ENCODE assay signal across 14 cellular contexts in the genomic region with DNA sequence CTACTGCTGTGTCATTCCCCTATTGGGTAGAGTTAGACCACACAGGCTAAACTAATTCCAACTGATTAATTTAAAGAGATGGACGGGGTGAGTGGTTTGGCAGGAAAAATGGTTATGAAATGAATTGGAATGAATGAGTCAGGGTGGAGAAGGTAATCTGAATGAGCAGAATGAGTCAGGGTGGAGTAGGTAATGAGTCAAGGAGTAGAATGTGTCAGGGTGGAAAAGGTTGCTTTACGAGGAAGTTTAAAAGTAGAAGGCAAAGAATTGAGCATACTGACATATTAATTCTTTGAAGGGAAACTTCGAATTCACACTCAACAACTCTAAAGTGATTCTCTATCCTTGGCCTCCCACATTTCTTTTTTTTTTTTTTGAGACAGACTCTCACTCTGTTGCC. TPM values are rescaled to one million over a fixed set of nuclear protein-coding genes. Genes with fewer than 3 reads are reported as not detected.
A peak's percentile ranks its signal among the peaks of the same experiment; 100 is the strongest.
DNase-seq lines count a peak whose midpoint lies in the region; ATAC-seq and TF ChIP-seq lines count a peak whose summit lies in the region.
"Had no signal": no experiment of that assay in that cellular context is flagged by ENCODE, and none has a peak within 500 bp of the region (broad histone marks: within the 10 kb centered on the region; RNA-seq: fewer than 3 reads in every experiment).

No MANE protein-coding gene starts in this region.

- H3K36me3 Mint-ChIP-seq in activated CD4-positive, alpha-beta T cell treated with anti-CD3 and anti-CD28 coated beads, Interleukin-2, amount 10 ng/mL, durations not matched to agents 24 days and 14 days (ENCODE audit: low read depth): peaks cover 1% of the 10 kb centered on the region
- H3K36me3 Mint-ChIP-seq in stimulated activated naive B cell treated with anti-CD40 and anti-IgM and Interleukin-4, amounts not matched to agents 10 μg/mL and 1 μg/mL and 100 μg/mL, for 72 hours: peaks cover 8 to 17% of the 10 kb centered on the region in 2 donors

- peak overlapping the region; percentile 65 for H3K27ac Mint-ChIP-seq in activated CD4-positive, alpha-beta T cell treated with anti-CD3 and anti-CD28 coated beads, Interleukin-2, amount 10 ng/mL, durations not matched to agents 24 days and 14 days
- no peak overlapping the region for H3K27ac Mint-ChIP-seq in stimulated activated naive B cell treated with anti-CD40 and anti-IgM and Interleukin-4, amounts not matched to agents 10 μg/mL and 1 μg/mL and 100 μg/mL, for 72 hours
- H3K27ac Mint-ChIP-seq: GM23338 had no signal

- no peak for ATAC-seq in Panc1
- ATAC-seq in stimulated activated naive B cell treated with anti-CD40 and anti-IgM and Interleukin-4, amounts not matched to agents 10 μg/mL and 1 μg/mL and 100 μg/mL, for 72 hours (replicated peaks): peak; percentile 29 to 57
- ATAC-seq: GM23338 had no signal

- H3K27me3 Mint-ChIP-seq in activated CD4-positive, alpha-beta T cell treated with anti-CD3 and anti-CD28 coated beads, Interleukin-2, amount 10 ng/mL, durations not matched to agents 24 days and 14 days: no peaks in the 10 kb centered on the region
- H3K27me3 Mint-ChIP-seq in stimulated activated naive B cell treated with anti-CD40 and anti-IgM and Interleukin-4, amounts not matched to agents 10 μg/mL and 1 μg/mL and 100 μg/mL, for 72 hours: peaks cover 13 to 15% of the 10 kb centered on the region in 2 donors

- intact Hi-C loops in activated CD4-positive, alpha-beta T cell treated with anti-CD3 and anti-CD28 coated beads, Interleukin-2, amount 10 ng/mL, durations not matched to agents 24 days and 14 days (cut with micrococcal nuclease): no loop called here
- intact Hi-C loops in Panc1 (cut with micrococcal nuclease; ENCODE audit: unreplicated experiment) (no loop called here), uterus (cut with DNase I; ENCODE audit: low total_unique reads) (no loop called here)

- H3K9me3 Mint-ChIP-seq in activated CD4-positive, alpha-beta T cell treated with anti-CD3 and anti-CD28 coated beads, Interleukin-2, amount 10 ng/mL, durations not matched to agents 24 days and 14 days: peaks cover 15% of the 10 kb centered on the region
- H3K9me3 Mint-ChIP-seq in stimulated activated naive B cell treated with anti-CD40 and anti-IgM and Interleukin-4, amounts not matched to agents 10 μg/mL and 1 μg/mL and 100 μg/mL, for 72 hours: peaks cover 8 to 17% of the 10 kb centered on the region in 2 donors

- H3K27me3 ChIP-seq in Panc1 (ENCODE audit: control insufficient read depth, insufficient read depth, low read length) (no peaks in the 10 kb centered on the region), uterus (no peaks in the 10 kb centered on the region)

- in situ Hi-C loops in Panc1 (cut with HindIII; ENCODE audit: low pct_unique_long_range_greater_than_20kb, low sequenced_read_pairs): no loop called here

- H3K36me3 ChIP-seq in Panc1 (ENCODE audit: control insufficient read depth, insufficient read depth, low read length): no peaks in the 10 kb centered on the region
- no peaks in the 10 kb centered on the region for H3K36me3 ChIP-seq in uterus

- TF ChIP-seq POLR2A in uterus (IDR thresholded peaks at IDR 0.05): no peak

- CTCF ChIA-PET in Panc1 (lab: Charles Lee): no interaction called here

- no peak for DNase-seq in activated CD4-positive, alpha-beta T cell treated with anti-CD3 and anti-CD28 coated beads, Interleukin-2, amount 10 ng/mL, durations not matched to agents 24 days and 14 days
- DNase-seq in activated CD4-positive, alpha-beta T cell treated with anti-CD3 and anti-CD28 coated beads, Interleukin-2, amount 50 U/mL, for 4 hours: no peak
- DNase-seq in Panc1 (ENCODE audit: low read depth, low spot score) (peak; percentile 63), epithelial cell of proximal tubule (ENCODE audit: low read depth) (peak; percentile 49), dermis blood vessel endothelial cell (no peak), OCI-M1 (lab: John Stamatoyannopoulos, UW) (no peak), uterus (no peak)
- DNase-seq in stimulated activated naive B cell treated with anti-CD40 and anti-IgM and Interleukin-4, amounts not matched to agents 10 μg/mL and 1 μg/mL and 100 μg/mL, for 72 hours: no peak
- DNase-seq: aorta, GF-D8, MV-4-11, NCI-H524 had no signal

- no TSS peak for BruUV-seq in Panc1 (replicated peaks; lab: Mats Ljungman, UMichigan)

- H3K4me3 Mint-ChIP-seq in activated CD4-positive, alpha-beta T cell treated with anti-CD3 and anti-CD28 coated beads, Interleukin-2, amount 10 ng/mL, durations not matched to agents 24 days and 14 days: no peak overlapping the region
- H3K4me3 Mint-ChIP-seq in stimulated activated naive B cell treated with anti-CD40 and anti-IgM and Interleukin-4, amounts not matched to agents 10 μg/mL and 1 μg/mL and 100 μg/mL, for 72 hours: no peak overlapping the region
- H3K4me3 Mint-ChIP-seq: GM23338 had no signal

- POLR2A ChIA-PET in Panc1 (lab: Charles Lee): no interaction called here

- peaks cover 3% of the 10 kb centered on the region for H3K4me1 Mint-ChIP-seq in activated CD4-positive, alpha-beta T cell treated with anti-CD3 and anti-CD28 coated beads, Interleukin-2, amount 10 ng/mL, durations not matched to agents 24 days and 14 days
- no peaks in the 10 kb centered on the region for H3K4me1 Mint-ChIP-seq in stimulated activated naive B cell treated with anti-CD40 and anti-IgM and Interleukin-4, amounts not matched to agents 10 μg/mL and 1 μg/mL and 100 μg/mL, for 72 hours
- H3K4me1 Mint-ChIP-seq: GM23338 had no signal

- H3K27ac ChIP-seq in Panc1 (ENCODE audit: low read length) (no peak overlapping the region), uterus (no peak overlapping the region)
- H3K27ac ChIP-seq: parathyroid adenoma had no signal

- H3K4me3 ChIP-seq in Panc1 (ENCODE audit: low read depth in 2 of 2, low read length in 2 of 2): no peak overlapping the region
- no peak overlapping the region for H3K4me3 ChIP-seq in epithelial cell of proximal tubule (ENCODE audit: low read depth, low read length)
- no peak overlapping the region for H3K4me3 ChIP-seq in uterus
- H3K4me3 ChIP-seq: GM23338 had no signal

- no peaks in the 10 kb centered on the region; the same call in 1 of the 2 replicates for H3K9me3 ChIP-seq in Panc1 (ENCODE audit: control insufficient read depth, insufficient read depth, low read depth, low read length)
- H3K9me3 ChIP-seq in uterus: peaks cover 0 to 5% of the 10 kb centered on the region in 2 donors

- TF ChIP-seq CTCF in Panc1 (IDR thresholded peaks at IDR 0.05) (no peak), epithelial cell of proximal tubule (conservative IDR thresholded peaks at IDR 0.05; ENCODE audit: low read depth, low read length) (no peak), uterus (IDR thresholded peaks at IDR 0.05) (no peak)

- H3K4me1 ChIP-seq in Panc1 (ENCODE audit: control insufficient read depth, insufficient read depth, low read length): no peaks in the 10 kb centered on the region
- no peaks in the 10 kb centered on the region for H3K4me1 ChIP-seq in uterus
- H3K4me1 ChIP-seq: parathyroid adenoma had no signal

RNA-seq across cellular contexts. Expression of a gene that starts 12.7 kb away (rescaled TPM):
- total RNA-seq in activated CD4-positive, alpha-beta T cell treated with anti-CD3 and anti-CD28 coated beads, Interleukin-2, amount 10 ng/mL, durations not matched to agents 24 days and 14 days: 63.9 and 69.4 TPM in 2 replicates
- 48.4 TPM for total RNA-seq in Panc1 (2021; ENCODE audit: unreplicated experiment)
- polyA plus RNA-seq in Panc1 (2012; ENCODE audit: insufficient read length): 3.6 TPM
- total RNA-seq in epithelial cell of proximal tubule: 23.8 and 24.1 TPM in 2 replicates
- total RNA-seq in dermis blood vessel endothelial cell: 36.7 and 38.8 TPM in 2 replicates
- total RNA-seq in uterus: 10 to 100 TPM; 17.4 to 76.7 (median 38.6) TPM

RNA-seq across cellular contexts. Expression of a gene that starts 24.0 kb away (rescaled TPM):
- total RNA-seq in activated CD4-positive, alpha-beta T cell treated with anti-CD3 and anti-CD28 coated beads, Interleukin-2, amount 10 ng/mL, durations not matched to agents 24 days and 14 days: 35.3 and 37.2 TPM in 2 replicates
- 15.9 TPM for total RNA-seq in Panc1 (2021; ENCODE audit: unreplicated experiment)
- 9.9 TPM for polyA plus RNA-seq in Panc1 (2012; ENCODE audit: insufficient read length)
- total RNA-seq in epithelial cell of proximal tubule: 8.9 and 17.1 TPM in 2 replicates
- 42.2 and 44.2 TPM in 2 replicates for total RNA-seq in dermis blood vessel endothelial cell
- total RNA-seq in uterus: 10 to 100 TPM; 17.1 to 80.0 (median 35.4) TPM

RNA-seq across cellular contexts. Expression of a gene that starts 58.6 kb away (rescaled TPM):
- 9.7 and 10.9 TPM in 2 replicates for total RNA-seq in activated CD4-positive, alpha-beta T cell treated with anti-CD3 and anti-CD28 coated beads, Interleukin-2, amount 10 ng/mL, durations not matched to agents 24 days and 14 days
- 6.1 TPM for total RNA-seq in Panc1 (2021; ENCODE audit: unreplicated experiment)
- polyA plus RNA-seq in Panc1 (2012; ENCODE audit: insufficient read length): 1.8 TPM
- 8.8 and 14.8 TPM in 2 replicates for total RNA-seq in epithelial cell of proximal tubule
- 24.2 and 24.3 TPM in 2 replicates for total RNA-seq in dermis blood vessel endothelial cell
- total RNA-seq in uterus: 10 to 100 TPM in 3 of 4 donors, 1 to 10 TPM in 1; 5.1 to 47.0 (median 27.0) TPM

Comparison
In these comparisons a context has a peak if more than half of its experiments do, and no peak if none do; other contexts are left out.
1. DNase-seq: peak in Panc1 (single experiment) and epithelial cell of proximal tubule (single experiment); none in activated CD4-positive, alpha-beta T cell treated with anti-CD3 and anti-CD28 coated beads, Interleukin-2, amount 10 ng/mL, durations not matched to agents 24 days and 14 days (single experiment), activated CD4-positive, alpha-beta T cell treated with anti-CD3 and anti-CD28 coated beads, Interleukin-2, amount 50 U/mL, for 4 hours (0 of 2), stimulated activated naive B cell treated with anti-CD40 and anti-IgM and Interleukin-4, amounts not matched to agents 10 μg/mL and 1 μg/mL and 100 μg/mL, for 72 hours (single experiment), dermis blood vessel endothelial cell (single experiment), OCI-M1 (single experiment) and uterus (0 of 2).